ENCODE assay signal across 9 cellular contexts in the genomic region with DNA sequence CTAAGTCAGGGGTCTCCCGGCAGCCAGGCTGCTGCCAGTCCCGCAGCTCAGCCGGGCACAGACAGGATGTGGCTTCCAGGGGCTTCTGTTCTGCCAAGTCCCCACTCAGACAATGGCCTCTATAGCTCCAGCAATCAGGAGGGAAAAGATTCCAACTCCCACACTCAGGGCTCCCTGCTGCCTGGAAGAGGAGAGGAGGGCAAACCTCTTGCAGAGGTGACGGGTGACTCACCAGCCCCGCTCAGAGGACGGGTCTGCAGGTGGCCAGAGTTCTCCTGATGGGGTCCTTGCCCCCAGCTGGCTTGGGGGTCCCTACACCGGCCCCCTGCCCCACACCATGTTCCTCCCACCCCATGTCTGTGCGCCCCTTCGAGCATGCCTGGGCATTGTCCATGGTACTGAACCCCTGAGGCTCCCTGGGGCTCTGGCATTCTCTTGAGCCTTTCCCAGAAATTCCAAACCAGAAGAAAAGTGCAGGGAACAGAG.
A peak's percentile ranks its signal among the peaks of the same experiment; 100 is the strongest.
DNase-seq lines count a peak whose midpoint lies in the region; ATAC-seq and TF ChIP-seq lines count a peak whose summit lies in the region.
"Had no signal": no experiment of that assay in that cellular context is flagged by ENCODE, and none has a peak within 500 bp of the region (broad histone marks: within the 10 kb centered on the region; RNA-seq: fewer than 3 reads in every experiment).

No MANE protein-coding gene starts in this region.

- no peak for TF ChIP-seq POLR2A in NB4 (IDR thresholded peaks at IDR 0.05; ENCODE audit: extremely low read depth, insufficient read length)

- DNase-seq in EL (peak; percentile 38), NB4 (ENCODE audit: low read depth) (peak; percentile 36), ecto neural progenitor cell (ENCODE audit: low spot score) (peak; percentile 75), nephron progenitor cell (peak; percentile 64)
- DNase-seq in effector CD8-positive, alpha-beta T cell (lab: John Stamatoyannopoulos, UW): no peak

- H3K27ac Mint-ChIP-seq in nephron progenitor cell: no peak overlapping the region

- H3K9me3 Mint-ChIP-seq in nephron progenitor cell: no peaks in the 10 kb centered on the region

- H3K36me3 Mint-ChIP-seq in nephron progenitor cell (ENCODE audit: low read depth): no peaks in the 10 kb centered on the region

- peaks cover 17% of the 10 kb centered on the region for H3K27me3 Mint-ChIP-seq in nephron progenitor cell (ENCODE audit: low read depth, poor library complexity)

- no peak overlapping the region for H3K4me3 ChIP-seq in NB4 (ENCODE audit: low read depth, low read length)
- H3K4me3 ChIP-seq: psoas muscle had no signal

- no peak for TF ChIP-seq CTCF in NB4 (IDR thresholded peaks at IDR 0.05; ENCODE audit: low read depth, low read length)
- no peak for TF ChIP-seq CTCF in nephron progenitor cell (IDR thresholded peaks at IDR 0.05)

- peaks cover 27% of the 10 kb centered on the region for H3K4me1 Mint-ChIP-seq in nephron progenitor cell

- no peak overlapping the region for H3K4me3 Mint-ChIP-seq in nephron progenitor cell

- ATAC-seq in HG03442 (IDR thresholded peaks at IDR 0.05; ENCODE audit: unreplicated experiment) (no peak), HG03469 (IDR thresholded peaks at IDR 0.05; ENCODE audit: unreplicated experiment) (no peak), HG03095 (IDR thresholded peaks at IDR 0.05; ENCODE audit: unreplicated experiment) (no peak)
